ENCODE assay signal across 1 cellular context in the genomic region with DNA sequence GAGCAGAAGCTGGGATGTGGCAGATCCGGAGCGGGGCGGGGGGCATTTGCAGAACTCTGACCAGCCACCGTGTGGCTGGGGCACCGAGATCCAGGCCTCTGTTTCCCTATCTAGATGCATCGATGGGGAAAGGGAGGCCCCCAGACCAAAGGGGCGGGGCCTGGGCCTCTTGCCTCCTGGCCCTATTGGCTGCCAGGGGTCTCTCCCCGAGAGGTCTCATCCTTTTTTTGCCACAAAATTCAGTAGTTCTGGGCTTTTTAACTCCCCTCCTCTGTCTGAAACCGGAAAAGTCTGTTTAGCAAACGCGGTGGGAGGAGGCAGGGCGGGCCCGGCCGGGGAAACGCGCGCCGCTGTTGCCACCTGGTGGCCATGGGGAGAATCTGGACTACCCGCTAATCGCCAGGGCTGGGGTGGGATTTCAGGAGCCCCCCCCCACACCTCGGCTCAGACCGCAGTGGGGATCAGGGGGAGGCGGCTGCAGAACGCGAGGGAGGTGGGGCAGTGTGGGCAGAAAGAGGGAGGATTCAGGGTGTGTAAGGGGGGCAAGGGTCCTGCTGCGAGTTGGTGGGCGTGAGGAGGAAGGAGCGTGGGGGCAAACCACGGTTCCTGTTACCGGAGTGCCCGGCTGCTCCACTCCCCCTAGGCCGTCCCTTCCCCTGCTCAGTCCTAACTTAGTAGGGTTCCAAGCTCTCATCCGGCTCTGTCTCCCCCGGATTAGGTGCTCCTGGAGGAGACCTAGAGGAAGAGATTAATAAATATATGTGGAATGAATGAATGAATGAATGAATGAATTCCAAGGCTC.
A peak's percentile ranks its signal among the peaks of the same experiment; 100 is the strongest.
TF ChIP-seq lines count a peak whose summit lies in the region.

No MANE protein-coding gene starts in this region.

TF ChIP-seq in GM12878, 131 proteins besides CTCF, POLR2A, EP300 and RAD21 (continued from another document):
- TF ChIP-seq, protein P1, sequence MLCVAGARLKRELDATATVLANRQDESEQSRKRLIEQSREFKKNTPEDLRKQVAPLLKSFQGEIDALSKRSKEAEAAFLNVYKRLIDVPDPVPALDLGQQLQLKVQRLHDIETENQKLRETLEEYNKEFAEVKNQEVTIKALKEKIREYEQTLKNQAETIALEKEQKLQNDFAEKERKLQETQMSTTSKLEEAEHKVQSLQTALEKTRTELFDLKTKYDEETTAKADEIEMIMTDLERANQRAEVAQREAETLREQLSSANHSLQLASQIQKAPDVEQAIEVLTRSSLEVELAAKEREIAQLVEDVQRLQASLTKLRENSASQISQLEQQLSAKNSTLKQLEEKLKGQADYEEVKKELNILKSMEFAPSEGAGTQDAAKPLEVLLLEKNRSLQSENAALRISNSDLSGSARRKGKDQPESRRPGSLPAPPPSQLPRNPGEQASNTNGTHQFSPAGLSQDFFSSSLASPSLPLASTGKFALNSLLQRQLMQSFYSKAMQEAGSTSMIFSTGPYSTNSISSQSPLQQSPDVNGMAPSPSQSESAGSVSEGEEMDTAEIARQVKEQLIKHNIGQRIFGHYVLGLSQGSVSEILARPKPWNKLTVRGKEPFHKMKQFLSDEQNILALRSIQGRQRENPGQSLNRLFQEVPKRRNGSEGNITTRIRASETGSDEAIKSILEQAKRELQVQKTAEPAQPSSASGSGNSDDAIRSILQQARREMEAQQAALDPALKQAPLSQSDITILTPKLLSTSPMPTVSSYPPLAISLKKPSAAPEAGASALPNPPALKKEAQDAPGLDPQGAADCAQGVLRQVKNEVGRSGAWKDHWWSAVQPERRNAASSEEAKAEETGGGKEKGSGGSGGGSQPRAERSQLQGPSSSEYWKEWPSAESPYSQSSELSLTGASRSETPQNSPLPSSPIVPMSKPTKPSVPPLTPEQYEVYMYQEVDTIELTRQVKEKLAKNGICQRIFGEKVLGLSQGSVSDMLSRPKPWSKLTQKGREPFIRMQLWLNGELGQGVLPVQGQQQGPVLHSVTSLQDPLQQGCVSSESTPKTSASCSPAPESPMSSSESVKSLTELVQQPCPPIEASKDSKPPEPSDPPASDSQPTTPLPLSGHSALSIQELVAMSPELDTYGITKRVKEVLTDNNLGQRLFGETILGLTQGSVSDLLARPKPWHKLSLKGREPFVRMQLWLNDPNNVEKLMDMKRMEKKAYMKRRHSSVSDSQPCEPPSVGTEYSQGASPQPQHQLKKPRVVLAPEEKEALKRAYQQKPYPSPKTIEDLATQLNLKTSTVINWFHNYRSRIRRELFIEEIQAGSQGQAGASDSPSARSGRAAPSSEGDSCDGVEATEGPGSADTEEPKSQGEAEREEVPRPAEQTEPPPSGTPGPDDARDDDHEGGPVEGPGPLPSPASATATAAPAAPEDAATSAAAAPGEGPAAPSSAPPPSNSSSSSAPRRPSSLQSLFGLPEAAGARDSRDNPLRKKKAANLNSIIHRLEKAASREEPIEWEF (IDR thresholded peaks at IDR 0.05; ENCODE audit: insufficient replicate concordance, low read depth, low read length) = no peak
- TF ChIP-seq, protein P2, sequence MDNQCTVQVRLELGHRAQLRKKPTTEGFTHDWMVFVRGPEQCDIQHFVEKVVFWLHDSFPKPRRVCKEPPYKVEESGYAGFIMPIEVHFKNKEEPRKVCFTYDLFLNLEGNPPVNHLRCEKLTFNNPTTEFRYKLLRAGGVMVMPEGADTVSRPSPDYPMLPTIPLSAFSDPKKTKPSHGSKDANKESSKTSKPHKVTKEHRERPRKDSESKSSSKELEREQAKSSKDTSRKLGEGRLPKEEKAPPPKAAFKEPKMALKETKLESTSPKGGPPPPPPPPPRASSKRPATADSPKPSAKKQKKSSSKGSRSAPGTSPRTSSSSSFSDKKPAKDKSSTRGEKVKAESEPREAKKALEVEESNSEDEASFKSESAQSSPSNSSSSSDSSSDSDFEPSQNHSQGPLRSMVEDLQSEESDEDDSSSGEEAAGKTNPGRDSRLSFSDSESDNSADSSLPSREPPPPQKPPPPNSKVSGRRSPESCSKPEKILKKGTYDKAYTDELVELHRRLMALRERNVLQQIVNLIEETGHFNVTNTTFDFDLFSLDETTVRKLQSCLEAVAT (IDR thresholded peaks at IDR 0.05) = no peak
- TF ChIP-seq, protein P3, sequence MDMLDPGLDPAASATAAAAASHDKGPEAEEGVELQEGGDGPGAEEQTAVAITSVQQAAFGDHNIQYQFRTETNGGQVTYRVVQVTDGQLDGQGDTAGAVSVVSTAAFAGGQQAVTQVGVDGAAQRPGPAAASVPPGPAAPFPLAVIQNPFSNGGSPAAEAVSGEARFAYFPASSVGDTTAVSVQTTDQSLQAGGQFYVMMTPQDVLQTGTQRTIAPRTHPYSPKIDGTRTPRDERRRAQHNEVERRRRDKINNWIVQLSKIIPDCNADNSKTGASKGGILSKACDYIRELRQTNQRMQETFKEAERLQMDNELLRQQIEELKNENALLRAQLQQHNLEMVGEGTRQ (IDR thresholded peaks at IDR 0.05; ENCODE audit: borderline replicate concordance, low read depth, low read length) = no peak
- TF ChIP-seq PAX5 (IDR thresholded peaks at IDR 0.05; ENCODE audit: borderline replicate concordance, low read depth, low read length) (no peak), JUNB (IDR thresholded peaks at IDR 0.05) (no peak), GABPA (IDR thresholded peaks at IDR 0.05; ENCODE audit: low read depth) (no peak), IKZF2 (IDR thresholded peaks at IDR 0.05) (peak in 1 of 2 experiments; percentile 15; a peak in 1 of 4 replicates), HDAC2 (IDR thresholded peaks at IDR 0.05) (no peak), POU2F2 (IDR thresholded peaks at IDR 0.05; ENCODE audit: borderline replicate concordance, low read depth, low read length) (0 out of 3 replicates have a peak, but pooled peaks have one; percentile 24), HDGF (IDR thresholded peaks at IDR 0.05) (no peak), MXI1 (IDR thresholded peaks at IDR 0.05; ENCODE audit: low read depth, low read length) (no peak), LARP7 (IDR thresholded peaks at IDR 0.05) (no peak), SMAD5 (IDR thresholded peaks at IDR 0.05; ENCODE audit: low read depth) (no peak), SUPT20H (IDR thresholded peaks at IDR 0.05; ENCODE audit: borderline replicate concordance, control insufficient read depth, low read depth, low read length) (no peak), CHD2 (IDR thresholded peaks at IDR 0.05; ENCODE audit: borderline replicate concordance, low read depth, low read length) (0 out of 2 replicates have a peak, but pooled peaks have one; percentile 35), NRF1 (conservative IDR thresholded peaks at IDR 0.05; ENCODE audit: low read depth, low read length) (no peak), EZH2 (IDR thresholded peaks at IDR 0.05; ENCODE audit: borderline replicate concordance, control insufficient read depth, low read depth, low read length) (no peak), POLR2AphosphoS5 (IDR thresholded peaks at IDR 0.05; ENCODE audit: low read length) (no peak), STAT3 (IDR thresholded peaks at IDR 0.05; ENCODE audit: low read depth, low read length) (no peak), ETV6 (conservative IDR thresholded peaks at IDR 0.05 in 1 of 2, IDR thresholded peaks at IDR 0.05 in 1 of 2; ENCODE audit: borderline replicate concordance in 1 of 2, low read depth in 1 of 2) (peak in 1 of 2 experiments; percentile 59; a peak in 1 of 4 replicates), YBX1 (IDR thresholded peaks at IDR 0.05) (no peak), NR2F1 (conservative IDR thresholded peaks at IDR 0.05) (peak; percentile 30; the same call in 1 of the 2 replicates), TARDBP (IDR thresholded peaks at IDR 0.05; ENCODE audit: borderline replicate concordance) (no peak), CREM (IDR thresholded peaks at IDR 0.05; ENCODE audit: low read depth) (no peak), MYC (IDR thresholded peaks at IDR 0.05; ENCODE audit: insufficient read depth, insufficient read length, insufficient replicate concordance, low read length, severe bottlenecking) (no peak), NR2C2 (IDR thresholded peaks at IDR 0.05; ENCODE audit: borderline replicate concordance, control insufficient read depth, insufficient read length, low read depth) (no peak), HCFC1 (IDR thresholded peaks at IDR 0.05; ENCODE audit: low read length) (no peak), TCF3 (IDR thresholded peaks at IDR 0.05; ENCODE audit: borderline replicate concordance, insufficient read depth, low read depth, low read length) (no peak), BMI1 (IDR thresholded peaks at IDR 0.05; ENCODE audit: borderline replicate concordance) (no peak), MEF2B (IDR thresholded peaks at IDR 0.05; ENCODE audit: partially characterized antibody, poor library complexity, severe bottlenecking) (peak; percentile 70), RFX5 (IDR thresholded peaks at IDR 0.05; ENCODE audit: low read depth, low read length) (no peak), ZNF622 (IDR thresholded peaks at IDR 0.05) (no peak), CREB1 (IDR thresholded peaks at IDR 0.05; ENCODE audit: low read depth) (peak; percentile 47; the same call in 1 of the 2 replicates), IKZF1 (conservative IDR thresholded peaks at IDR 0.05) (peak; percentile 67), STAT1 (conservative IDR thresholded peaks at IDR 0.05) (no peak)
- TF ChIP-seq, protein P4, sequence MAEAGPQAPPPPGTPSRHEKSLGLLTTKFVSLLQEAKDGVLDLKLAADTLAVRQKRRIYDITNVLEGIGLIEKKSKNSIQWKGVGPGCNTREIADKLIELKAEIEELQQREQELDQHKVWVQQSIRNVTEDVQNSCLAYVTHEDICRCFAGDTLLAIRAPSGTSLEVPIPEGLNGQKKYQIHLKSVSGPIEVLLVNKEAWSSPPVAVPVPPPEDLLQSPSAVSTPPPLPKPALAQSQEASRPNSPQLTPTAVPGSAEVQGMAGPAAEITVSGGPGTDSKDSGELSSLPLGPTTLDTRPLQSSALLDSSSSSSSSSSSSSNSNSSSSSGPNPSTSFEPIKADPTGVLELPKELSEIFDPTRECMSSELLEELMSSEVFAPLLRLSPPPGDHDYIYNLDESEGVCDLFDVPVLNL (IDR thresholded peaks at IDR 0.05; ENCODE audit: low read depth, low read length) = no peak
- TF ChIP-seq, protein P5, sequence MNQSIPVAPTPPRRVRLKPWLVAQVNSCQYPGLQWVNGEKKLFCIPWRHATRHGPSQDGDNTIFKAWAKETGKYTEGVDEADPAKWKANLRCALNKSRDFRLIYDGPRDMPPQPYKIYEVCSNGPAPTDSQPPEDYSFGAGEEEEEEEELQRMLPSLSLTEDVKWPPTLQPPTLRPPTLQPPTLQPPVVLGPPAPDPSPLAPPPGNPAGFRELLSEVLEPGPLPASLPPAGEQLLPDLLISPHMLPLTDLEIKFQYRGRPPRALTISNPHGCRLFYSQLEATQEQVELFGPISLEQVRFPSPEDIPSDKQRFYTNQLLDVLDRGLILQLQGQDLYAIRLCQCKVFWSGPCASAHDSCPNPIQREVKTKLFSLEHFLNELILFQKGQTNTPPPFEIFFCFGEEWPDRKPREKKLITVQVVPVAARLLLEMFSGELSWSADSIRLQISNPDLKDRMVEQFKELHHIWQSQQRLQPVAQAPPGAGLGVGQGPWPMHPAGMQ (IDR thresholded peaks at IDR 0.05; ENCODE audit: borderline replicate concordance) = no peak
- TF ChIP-seq, protein P6, sequence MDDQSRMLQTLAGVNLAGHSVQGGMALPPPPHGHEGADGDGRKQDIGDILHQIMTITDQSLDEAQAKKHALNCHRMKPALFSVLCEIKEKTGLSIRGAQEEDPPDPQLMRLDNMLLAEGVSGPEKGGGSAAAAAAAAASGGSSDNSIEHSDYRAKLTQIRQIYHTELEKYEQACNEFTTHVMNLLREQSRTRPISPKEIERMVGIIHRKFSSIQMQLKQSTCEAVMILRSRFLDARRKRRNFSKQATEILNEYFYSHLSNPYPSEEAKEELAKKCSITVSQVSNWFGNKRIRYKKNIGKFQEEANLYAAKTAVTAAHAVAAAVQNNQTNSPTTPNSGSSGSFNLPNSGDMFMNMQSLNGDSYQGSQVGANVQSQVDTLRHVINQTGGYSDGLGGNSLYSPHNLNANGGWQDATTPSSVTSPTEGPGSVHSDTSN (IDR thresholded peaks at IDR 0.05; ENCODE audit: insufficient replicate concordance, low read depth, low read length) = no peak
TF ChIP-seq in GM12878: peak in this region for 23.
